Comparison of ENCODE assay signal across 8 cellular contexts in the genomic region with DNA sequence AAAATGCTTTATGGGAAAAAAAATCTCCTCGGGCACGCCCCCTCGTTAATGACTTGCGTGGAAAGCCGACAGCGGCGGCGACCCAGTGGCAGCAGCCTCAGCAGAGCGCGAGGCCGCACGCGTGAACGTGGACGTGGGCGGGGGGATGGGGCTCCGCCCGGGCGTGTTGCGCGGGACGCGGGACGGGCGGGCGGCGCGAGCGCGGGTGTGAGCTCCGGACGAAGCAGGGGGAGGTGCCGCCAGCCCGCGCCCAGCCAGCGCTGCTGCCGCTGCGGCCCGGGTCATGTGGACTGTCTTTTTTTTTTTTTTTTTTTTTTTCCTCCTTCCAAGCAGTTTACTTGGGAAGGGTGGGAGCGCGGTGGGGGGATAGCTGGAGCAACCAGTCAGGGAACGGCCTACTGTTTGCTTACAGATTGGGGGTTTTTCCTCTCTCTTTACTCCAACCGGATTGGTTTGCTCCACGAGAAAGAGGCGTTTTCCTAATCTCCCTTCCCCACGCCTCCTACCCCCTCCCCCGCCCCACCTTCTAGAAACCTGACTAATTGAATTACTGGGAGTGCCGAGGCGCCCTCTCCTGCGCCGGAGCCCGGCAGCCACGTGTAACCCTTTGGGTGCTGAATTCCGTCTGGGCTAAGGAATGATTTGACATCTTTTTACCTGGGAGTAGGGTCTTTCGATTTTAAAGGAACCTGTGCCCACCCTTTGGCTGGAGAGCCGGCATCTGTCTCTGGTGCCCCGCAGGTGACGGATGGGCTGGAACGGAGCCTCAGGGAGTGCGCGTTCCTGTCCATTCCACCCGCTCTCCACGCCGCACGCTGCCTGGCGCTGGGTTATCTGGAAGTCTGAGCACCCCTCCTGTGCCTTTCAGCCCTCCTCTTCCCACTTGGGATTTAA. TPM values are rescaled to one million over a fixed set of nuclear protein-coding genes. Genes with fewer than 3 reads are reported as not detected.
DNase-seq lines count a peak whose midpoint lies in the region; ATAC-seq and TF ChIP-seq lines count a peak whose summit lies in the region.

No MANE protein-coding gene starts in this region.

- H4K20me1 ChIP-seq in GM23338 (replicated peaks; ENCODE audit: insufficient read depth): no peaks in the 10 kb centered on the region

- CTCF ChIA-PET in activated CD8-positive, alpha-beta memory T cell treated with anti-CD3 and anti-CD28 coated beads, Interleukin-2, amount 10 ng/mL, durations not matched to agents 7 days and 5 days (lab: Charles Lee): interaction anchor here (0.7 to 1.5 kb wide), 2 partner anchors 68 to 100 kb away, joined by 5 to 6 read pairs; no protein-coding TSS in a partner anchor

- H3K27ac Mint-ChIP-seq in GM23338: peak overlapping the region; percentile 89
- peak overlapping the region; percentile 15 for H3K27ac Mint-ChIP-seq in activated CD8-positive, alpha-beta memory T cell treated with anti-CD3 and anti-CD28 coated beads, Interleukin-2, amount 10 ng/mL, durations not matched to agents 7 days and 5 days

- H3K9me3 ChIP-seq in BE2C (no peaks in the 10 kb centered on the region), mucosa of descending colon (no peaks in the 10 kb centered on the region), tibial artery (no peaks in the 10 kb centered on the region)

- DNase-seq in BE2C (peak; percentile 95), GM23338 (ENCODE audit: low spot score) (peak; percentile 99), NCI-H2171 (lab: John Stamatoyannopoulos, UW) (peak; percentile 88), fibroblast of gingiva (ENCODE audit: low read depth) (peak; percentile 98), mucosa of descending colon (peak; percentile 84 to 91 (median 86)), tibial artery (peak; percentile 87 to 91)
- DNase-seq in activated CD8-positive, alpha-beta memory T cell treated with anti-CD3 and anti-CD28 coated beads, Interleukin-2, amount 10 ng/mL, durations not matched to agents 7 days and 5 days: no peak

- H3K4me3 ChIP-seq in BE2C (ENCODE audit: low read depth, low read length): peak overlapping the region; percentile 87
- peak overlapping the region; percentile 86 for H3K4me3 ChIP-seq in GM23338
- H3K4me3 ChIP-seq in mucosa of descending colon: peak overlapping the region; percentile 37
- peak overlapping the region; percentile 60 to 76 for H3K4me3 ChIP-seq in tibial artery

- no peaks in the 10 kb centered on the region for H3K27me3 ChIP-seq in BE2C
- H3K27me3 ChIP-seq in GM23338 (ENCODE audit: insufficient read depth): peaks cover 35% of the 10 kb centered on the region
- no peaks in the 10 kb centered on the region for H3K27me3 ChIP-seq in tibial artery

- peak overlapping the region; percentile 82 for H3K4me3 Mint-ChIP-seq in GM23338
- H3K4me3 Mint-ChIP-seq in activated CD8-positive, alpha-beta memory T cell treated with anti-CD3 and anti-CD28 coated beads, Interleukin-2, amount 10 ng/mL, durations not matched to agents 7 days and 5 days: peak overlapping the region; percentile 61

- H2AFZ ChIP-seq in GM23338: peak overlapping the region; percentile 86

- peak overlapping the region; percentile 96 for H3K4me2 ChIP-seq in GM23338

- peaks cover 21% of the 10 kb centered on the region for H3K79me2 ChIP-seq in GM23338 (replicated peaks; ENCODE audit: insufficient read depth)

- intact Hi-C loops in mucosa of descending colon (cut with DNase I, micrococcal nuclease): no loop called here
- intact Hi-C loops in tibial artery (cut with DNase I; ENCODE audit: low total_unique reads): loop anchor here (5.0 to 10.0 kb wide), 3 partner anchors 100 to 608 kb away; no protein-coding TSS in a partner anchor

- TF ChIP-seq CTCF in BE2C (IDR thresholded peaks at IDR 0.05; ENCODE audit: low read depth, low read length) (no peak), GM23338 (conservative IDR thresholded peaks at IDR 0.05; ENCODE audit: low read depth in 2 of 2) (0 out of 4 replicates have a peak, but pooled peaks of 1 of the 2 experiments have one; percentile 7), mucosa of descending colon (IDR thresholded peaks at IDR 0.05) (no peak), tibial artery (IDR thresholded peaks at IDR 0.05) (no peak)

- H3K4me1 Mint-ChIP-seq in GM23338: peaks cover 32% of the 10 kb centered on the region
- H3K4me1 Mint-ChIP-seq in activated CD8-positive, alpha-beta memory T cell treated with anti-CD3 and anti-CD28 coated beads, Interleukin-2, amount 10 ng/mL, durations not matched to agents 7 days and 5 days: peaks cover 29% of the 10 kb centered on the region

- no peaks in the 10 kb centered on the region for H3K36me3 Mint-ChIP-seq in GM23338 (ENCODE audit: low read depth)
- H3K36me3 Mint-ChIP-seq in activated CD8-positive, alpha-beta memory T cell treated with anti-CD3 and anti-CD28 coated beads, Interleukin-2, amount 10 ng/mL, durations not matched to agents 7 days and 5 days: no peaks in the 10 kb centered on the region

- H3K9me3 Mint-ChIP-seq in GM23338: no peaks in the 10 kb centered on the region
- no peaks in the 10 kb centered on the region for H3K9me3 Mint-ChIP-seq in activated CD8-positive, alpha-beta memory T cell treated with anti-CD3 and anti-CD28 coated beads, Interleukin-2, amount 10 ng/mL, durations not matched to agents 7 days and 5 days (ENCODE audit: low read depth)

- H3K36me3 ChIP-seq in BE2C (no peaks in the 10 kb centered on the region), GM23338 (ENCODE audit: insufficient read depth) (no peaks in the 10 kb centered on the region), mucosa of descending colon (ENCODE audit: low read depth) (no peaks in the 10 kb centered on the region), tibial artery (no peaks in the 10 kb centered on the region)

- no peak overlapping the region for H3K27ac ChIP-seq in GM23338 (ENCODE audit: low read depth)
- peak overlapping the region; percentile 81 to 88 for H3K27ac ChIP-seq in tibial artery

- H3K4me1 ChIP-seq in BE2C (no peaks in the 10 kb centered on the region), GM23338 (ENCODE audit: insufficient read depth) (peaks cover 27% of the 10 kb centered on the region), mucosa of descending colon (ENCODE audit: low read depth) (peaks cover 10% of the 10 kb centered on the region), tibial artery (peaks cover 0 to 15% (median 7%) of the 10 kb centered on the region in 4 donors)

- H3K9me2 ChIP-seq in GM23338 (ENCODE audit: insufficient read depth): no peaks in the 10 kb centered on the region

- ATAC-seq in GM23338 (peak; percentile 57), mucosa of descending colon (peak; percentile 75), GM18873 (IDR thresholded peaks at IDR 0.05; ENCODE audit: low FRiP score, unreplicated experiment) (no peak)
- no peak for ATAC-seq in activated CD8-positive, alpha-beta memory T cell treated with anti-CD3 and anti-CD28 coated beads, Interleukin-2, amount 10 ng/mL, durations not matched to agents 7 days and 5 days

- no peaks in the 10 kb centered on the region for H3F3A ChIP-seq in GM23338 (replicated peaks; ENCODE audit: low read depth)

- peaks cover 33% of the 10 kb centered on the region for H3K27me3 Mint-ChIP-seq in GM23338 (ENCODE audit: insufficient read depth, low read depth, poor library complexity)
- H3K27me3 Mint-ChIP-seq in activated CD8-positive, alpha-beta memory T cell treated with anti-CD3 and anti-CD28 coated beads, Interleukin-2, amount 10 ng/mL, durations not matched to agents 7 days and 5 days: peaks cover 79% of the 10 kb centered on the region

TF ChIP-seq in GM23338, 12 proteins besides CTCF, POLR2A, EP300 and RAD21:
- TF ChIP-seq ZNF114 (CRISPR knock-in tag; IDR thresholded peaks at IDR 0.05) (no peak), POLR2AphosphoS5 (IDR thresholded peaks at IDR 0.05; ENCODE audit: low read depth) (peak; percentile 44)

RNA-seq across cellular contexts. Expression of a gene that starts 1.7 kb away (rescaled TPM):
- polyA plus RNA-seq in BE2C (2012; ENCODE audit: insufficient read depth, insufficient read length, low read depth): 8.1 TPM
- total RNA-seq in GM23338 (2014; rRNA removed; shearing (Covaris generic)): 7.5 and 18.1 TPM in 2 replicates
- 7.4 and 10.1 TPM in 2 replicates for polyA plus RNA-seq in GM23338 (2016; fragmentation: Nextera tagmentation; extraction: Ambion mirVana)
- not detected for total RNA-seq in activated CD8-positive, alpha-beta memory T cell treated with anti-CD3 and anti-CD28 coated beads, Interleukin-2, amount 10 ng/mL, durations not matched to agents 7 days and 5 days
- 10 to 100 TPM; 12.7 to 14.4 (median 14.3) TPM for total RNA-seq in mucosa of descending colon

Comparison
In these comparisons a context has a peak if more than half of its experiments do, and no peak if none do; other contexts are left out.
1. H3K4me3 ChIP-seq: peak in every context shown above with its lines; median percentile 87 in BE2C; 86 in GM23338; 68 in tibial artery; 37 in mucosa of descending colon.
2. ATAC-seq: peak in GM23338 (single experiment) and mucosa of descending colon (single experiment); none in activated CD8-positive, alpha-beta memory T cell treated with anti-CD3 and anti-CD28 coated beads, Interleukin-2, amount 10 ng/mL, durations not matched to agents 7 days and 5 days (single experiment) and GM18873 (single experiment).